In genomic region chr10:123146892-123147634, GRCh38 we compare ENCODE assay signal across 16 cellular contexts. TPM values are rescaled to one million over a fixed set of nuclear protein-coding genes. Genes with fewer than 3 reads are reported as not detected.
DNase-seq lines count a peak whose midpoint lies in the region; ATAC-seq and TF ChIP-seq lines count a peak whose summit lies in the region.
"Had no signal": no experiment of that assay in that cellular context is flagged by ENCODE, and none has a peak within 500 bp of the region (broad histone marks: within the 10 kb centered on the region; RNA-seq: fewer than 3 reads in every experiment).

No MANE protein-coding gene starts in this region.

- H3K4me3 Mint-ChIP-seq in activated naive CD8-positive, alpha-beta T cell = peak overlapping the region; percentile 62
- no peak overlapping the region for H3K4me3 Mint-ChIP-seq in activated naive CD8-positive, alpha-beta T cell treated with anti-CD3 and anti-CD28 coated beads, Interleukin-2, amount 50 U/mL, for 24 hours
- H3K4me3 Mint-ChIP-seq in endothelial cell (ENCODE audit: unreplicated experiment) = peak overlapping the region; percentile 71
- H3K4me3 Mint-ChIP-seq in stimulated activated naive B cell treated with anti-CD40 and anti-IgM and Interleukin-4, amounts not matched to agents 10 μg/mL and 1 μg/mL and 100 μg/mL, for 72 hours = peak overlapping the region in 1 of 2 donors; percentile 36

- H3K9me3 Mint-ChIP-seq in activated naive CD8-positive, alpha-beta T cell (ENCODE audit: low read depth) = no peaks in the 10 kb centered on the region
- H3K9me3 Mint-ChIP-seq in activated naive CD8-positive, alpha-beta T cell treated with anti-CD3 and anti-CD28 coated beads, Interleukin-2, amount 50 U/mL, for 24 hours = no peaks in the 10 kb centered on the region
- H3K9me3 Mint-ChIP-seq in endothelial cell (ENCODE audit: unreplicated experiment) = no peaks in the 10 kb centered on the region
- H3K9me3 Mint-ChIP-seq in stimulated activated naive B cell treated with anti-CD40 and anti-IgM and Interleukin-4, amounts not matched to agents 10 μg/mL and 1 μg/mL and 100 μg/mL, for 72 hours = peaks cover 0 to 3% of the 10 kb centered on the region in 2 donors

- H3K27me3 Mint-ChIP-seq in activated naive CD8-positive, alpha-beta T cell = peaks cover 43% of the 10 kb centered on the region
- peaks cover 75% of the 10 kb centered on the region for H3K27me3 Mint-ChIP-seq in activated naive CD8-positive, alpha-beta T cell treated with anti-CD3 and anti-CD28 coated beads, Interleukin-2, amount 50 U/mL, for 24 hours
- H3K27me3 Mint-ChIP-seq in endothelial cell (ENCODE audit: unreplicated experiment) = peaks cover 35% of the 10 kb centered on the region
- peaks cover 53 to 78% of the 10 kb centered on the region in 2 donors for H3K27me3 Mint-ChIP-seq in stimulated activated naive B cell treated with anti-CD40 and anti-IgM and Interleukin-4, amounts not matched to agents 10 μg/mL and 1 μg/mL and 100 μg/mL, for 72 hours

- peaks cover 22% of the 10 kb centered on the region for H3K4me1 ChIP-seq in OCI-LY1 (ENCODE audit: insufficient read depth, low read length, severe bottlenecking)

- no peak for TF ChIP-seq CTCF in OCI-LY1 (IDR thresholded peaks at IDR 0.05; ENCODE audit: low read length)
- no peak for TF ChIP-seq CTCF in endothelial cell (IDR thresholded peaks at IDR 0.05; ENCODE audit: unreplicated experiment)

- DNase-seq in activated naive CD8-positive, alpha-beta T cell treated with anti-CD3 and anti-CD28 coated beads, Interleukin-2, amount 50 U/mL, for 24 hours = no peak
- DNase-seq in endothelial cell (ENCODE audit: low spot score) (no peak), COR-L47 (lab: John Stamatoyannopoulos, UW) (no peak)
- no peak for DNase-seq in stimulated activated naive B cell treated with anti-CD40 and anti-IgM and Interleukin-4, amounts not matched to agents 10 μg/mL and 1 μg/mL and 100 μg/mL, for 72 hours
- DNase-seq: C1 segment of cervical spinal cord, gastrocnemius medialis, right cardiac atrium, uterus had no signal

- H4K20me1 ChIP-seq in OCI-LY1 (ENCODE audit: insufficient read depth, low read length) = no peaks in the 10 kb centered on the region

- no peaks in the 10 kb centered on the region for H3K9me3 ChIP-seq in OCI-LY1 (ENCODE audit: low read length)
- H3K9me3 ChIP-seq: gastrocnemius medialis, uterus had no signal

- H3K4me1 Mint-ChIP-seq in activated naive CD8-positive, alpha-beta T cell (ENCODE audit: low read depth) = peaks cover 70% of the 10 kb centered on the region
- peaks cover 67% of the 10 kb centered on the region for H3K4me1 Mint-ChIP-seq in activated naive CD8-positive, alpha-beta T cell treated with anti-CD3 and anti-CD28 coated beads, Interleukin-2, amount 50 U/mL, for 24 hours
- peaks cover 38% of the 10 kb centered on the region for H3K4me1 Mint-ChIP-seq in endothelial cell (ENCODE audit: unreplicated experiment)
- H3K4me1 Mint-ChIP-seq in stimulated activated naive B cell treated with anti-CD40 and anti-IgM and Interleukin-4, amounts not matched to agents 10 μg/mL and 1 μg/mL and 100 μg/mL, for 72 hours = peaks cover 30 to 47% of the 10 kb centered on the region in 2 donors

- TF ChIP-seq POLR2A in GM18505 (IDR thresholded peaks at IDR 0.05; ENCODE audit: borderline replicate concordance, extremely low read depth, insufficient read depth, insufficient read length) = no peak

- H3K27ac ChIP-seq in OCI-LY1 (ENCODE audit: low read depth, low read length, poor library complexity, severe bottlenecking) = no peak overlapping the region
- H3K27ac ChIP-seq: cardiac muscle cell, gastrocnemius medialis, uterus had no signal

- H3K4me3 ChIP-seq in OCI-LY1 (ENCODE audit: low read depth, low read length, poor library complexity, severe bottlenecking) = peak overlapping the region; percentile 57
- H3K4me3 ChIP-seq: uterus had no signal

- H3F3A ChIP-seq in OCI-LY1 (ENCODE audit: insufficient read depth, low read length) = no peaks in the 10 kb centered on the region

- H3K79me2 ChIP-seq in OCI-LY1 (ENCODE audit: insufficient read depth, low read length) = no peaks in the 10 kb centered on the region

- no peak overlapping the region for H2AFZ ChIP-seq in OCI-LY1 (ENCODE audit: low read length)

- peak overlapping the region; percentile 66 for H3K4me2 ChIP-seq in OCI-LY1 (ENCODE audit: low read length)

- no peak overlapping the region for H3K27ac Mint-ChIP-seq in activated naive CD8-positive, alpha-beta T cell
- H3K27ac Mint-ChIP-seq in activated naive CD8-positive, alpha-beta T cell treated with anti-CD3 and anti-CD28 coated beads, Interleukin-2, amount 50 U/mL, for 24 hours = no peak overlapping the region
- no peak overlapping the region for H3K27ac Mint-ChIP-seq in endothelial cell (ENCODE audit: unreplicated experiment)
- H3K27ac Mint-ChIP-seq in stimulated activated naive B cell treated with anti-CD40 and anti-IgM and Interleukin-4, amounts not matched to agents 10 μg/mL and 1 μg/mL and 100 μg/mL, for 72 hours = peak overlapping the region; percentile 69

- no peaks in the 10 kb centered on the region for H3K9me2 ChIP-seq in OCI-LY1 (ENCODE audit: low read depth, low read length)

- no peak for ATAC-seq in activated naive CD8-positive, alpha-beta T cell treated with anti-CD3 and anti-CD28 coated beads, Interleukin-2, amount 50 U/mL, for 24 hours
- ATAC-seq in stimulated activated naive B cell treated with anti-CD40 and anti-IgM and Interleukin-4, amounts not matched to agents 10 μg/mL and 1 μg/mL and 100 μg/mL, for 72 hours (replicated peaks) = no peak
- ATAC-seq in GM18505 (IDR thresholded peaks at IDR 0.05; ENCODE audit: unreplicated experiment) (no peak), HG03457 (IDR thresholded peaks at IDR 0.05; ENCODE audit: unreplicated experiment) (no peak)
- ATAC-seq: gastrocnemius medialis, right cardiac atrium had no signal

- no peaks in the 10 kb centered on the region for H3K36me3 Mint-ChIP-seq in activated naive CD8-positive, alpha-beta T cell
- H3K36me3 Mint-ChIP-seq in activated naive CD8-positive, alpha-beta T cell treated with anti-CD3 and anti-CD28 coated beads, Interleukin-2, amount 50 U/mL, for 24 hours (ENCODE audit: low read depth) = no peaks in the 10 kb centered on the region
- H3K36me3 Mint-ChIP-seq in endothelial cell (ENCODE audit: low read depth, unreplicated experiment) = no peaks in the 10 kb centered on the region
- peaks cover 0 to 4% of the 10 kb centered on the region in 2 donors for H3K36me3 Mint-ChIP-seq in stimulated activated naive B cell treated with anti-CD40 and anti-IgM and Interleukin-4, amounts not matched to agents 10 μg/mL and 1 μg/mL and 100 μg/mL, for 72 hours

- peaks cover 8% of the 10 kb centered on the region for H3K27me3 ChIP-seq in OCI-LY1 (ENCODE audit: insufficient read depth, low read length)

- H3K9ac ChIP-seq in OCI-LY1 (ENCODE audit: low read length) = no peak overlapping the region; the same call in 1 of the 2 replicates

- H3K36me3 ChIP-seq in OCI-LY1 (ENCODE audit: insufficient read depth, low read length) = no peaks in the 10 kb centered on the region; the same call in 1 of the 2 replicates
- H3K36me3 ChIP-seq: cardiac muscle cell, gastrocnemius medialis, uterus had no signal

RNA-seq across cellular contexts. Expression of gene HMX2, which starts 0.9 kb away (rescaled TPM):
- not detected for total RNA-seq in endothelial cell (ENCODE audit: unreplicated experiment)
- total RNA-seq: cardiac muscle cell, gastrocnemius medialis, H4, kidney epithelial cell, MCF 10A, right cardiac atrium, uterus had no signal

RNA-seq across cellular contexts. Expression of gene BUB3, which starts 7.1 kb away (rescaled TPM):
- total RNA-seq in endothelial cell (ENCODE audit: unreplicated experiment) = 107 TPM

RNA-seq across cellular contexts. Expression of gene HMX3, which starts 11.3 kb away (rescaled TPM):
- total RNA-seq in endothelial cell (ENCODE audit: unreplicated experiment) = not detected
- total RNA-seq: cardiac muscle cell, gastrocnemius medialis, MCF 10A, right cardiac atrium, uterus had no signal
